ENCODE assay signal across 8 cellular contexts in genomic region chr15:62060896-62061280, GRCh38. TPM values are rescaled to one million over a fixed set of nuclear protein-coding genes. Genes with fewer than 3 reads are reported as not detected.
DNase-seq lines count a peak whose midpoint lies in the region; ATAC-seq, FAIRE-seq and TF ChIP-seq lines count a peak whose summit lies in the region.

No MANE protein-coding gene starts in this region.

- H3K4me1 Mint-ChIP-seq in memory B cell: peaks cover 11% of the 10 kb centered on the region

- in situ Hi-C loops in brain microvascular endothelial cell (cut with HindIII; ENCODE audit: low pct_ligation_motif_present, low sequenced_read_pairs): no loop called here

- H3K36me3 ChIP-seq in ACC112 (ENCODE audit: insufficient read depth, low read length) (no peaks in the 10 kb centered on the region), brain microvascular endothelial cell (replicated peaks) (no peaks in the 10 kb centered on the region), upper lobe of left lung (no peaks in the 10 kb centered on the region)

- peak overlapping the region; percentile 100 for H3K27ac Mint-ChIP-seq in memory B cell

- peaks cover 2% of the 10 kb centered on the region for H3K36me3 Mint-ChIP-seq in memory B cell

- peaks cover 27% of the 10 kb centered on the region for H3K79me2 ChIP-seq in ACC112 (ENCODE audit: control insufficient read depth, insufficient read depth, low read length, unreplicated experiment)

- no peaks in the 10 kb centered on the region for H3K9me3 Mint-ChIP-seq in memory B cell

- TF ChIP-seq EP300 in upper lobe of left lung (IDR thresholded peaks at IDR 0.05): no peak

- H3K4me3 Mint-ChIP-seq in memory B cell: peak overlapping the region; percentile 100

- TF ChIP-seq CTCF in brain microvascular endothelial cell (IDR thresholded peaks at IDR 0.05; ENCODE audit: low read depth, low read length, missing control alignments) (no peak), upper lobe of left lung (IDR thresholded peaks at IDR 0.05) (no peak), GM20000 (IDR thresholded peaks at IDR 0.05; ENCODE audit: extremely low read depth, missing control alignments) (no peak)

- H3K27me3 ChIP-seq in ACC112 (ENCODE audit: insufficient read depth, low read length): 0 out of 2 replicates have a peak, but pooled peaks cover 4% of the 10 kb centered on the region
- H3K27me3 ChIP-seq in brain microvascular endothelial cell (replicated peaks): no peaks in the 10 kb centered on the region
- H3K27me3 ChIP-seq in upper lobe of left lung: no peaks in the 10 kb centered on the region

- H3K27me3 Mint-ChIP-seq in memory B cell: no peaks in the 10 kb centered on the region

- H3K4me3 ChIP-seq in ACC112 (ENCODE audit: low read depth, low read length): peak overlapping the region; percentile 88
- H3K4me3 ChIP-seq in brain microvascular endothelial cell (ENCODE audit: low read depth, low read length): peak overlapping the region; percentile 90
- peak overlapping the region; percentile 75 to 99 (median 78) for H3K4me3 ChIP-seq in upper lobe of left lung

- peak overlapping the region; percentile 92 for H2AFZ ChIP-seq in ACC112 (ENCODE audit: low read length, unreplicated experiment)

- no peak for TF ChIP-seq POLR2A in upper lobe of left lung (IDR thresholded peaks at IDR 0.05)
- no peak for TF ChIP-seq POLR2A in GM12891 (IDR thresholded peaks at IDR 0.05; ENCODE audit: low read depth, low read length)

- ATAC-seq in HG02973 (IDR thresholded peaks at IDR 0.05; ENCODE audit: unreplicated experiment): peak; percentile 1
- no peak for ATAC-seq in memory B cell (ENCODE audit: low read depth)
- peak in 1 of 2 donors; percentile 1 for ATAC-seq in upper lobe of left lung (ENCODE audit: low FRiP score in 2 of 2)

- DNase-seq in brain microvascular endothelial cell: no peak
- no peak for DNase-seq in memory B cell (ENCODE audit: low spot score in 2 of 2)
- DNase-seq in upper lobe of left lung: no peak
- DNase-seq in GM20000 (ENCODE audit: low spot score): no peak
- no peak for DNase-seq in GM12891 (ENCODE audit: insufficient read length, low spot score)
- no peak for DNase-seq in HuH-7.5 (ENCODE audit: low spot score)

- H3K4me1 ChIP-seq in ACC112 (ENCODE audit: control insufficient read depth, insufficient read depth, low read length, unreplicated experiment): peaks cover 12% of the 10 kb centered on the region
- H3K4me1 ChIP-seq in upper lobe of left lung: peaks cover 21 to 31% (median 24%) of the 10 kb centered on the region in 4 donors

- 8 to 16% methylated on average over 12 of the region's 12 CpGs for WGBS in upper lobe of left lung, 2 donors

- H3K27ac ChIP-seq in ACC112 (ENCODE audit: low read depth, low read length): no peak overlapping the region
- H3K27ac ChIP-seq in brain microvascular endothelial cell: no peak overlapping the region
- peak overlapping the region; percentile 92 to 97 (median 96) for H3K27ac ChIP-seq in upper lobe of left lung

- no peaks in the 10 kb centered on the region for H3K9me3 ChIP-seq in upper lobe of left lung

- no peak for FAIRE-seq in GM12891 (lab: Jason Lieb, UNC)

TF ChIP-seq in GM12891, 5 proteins besides CTCF, POLR2A, EP300 and RAD21:
- TF ChIP-seq SPI1 (IDR thresholded peaks at IDR 0.05; ENCODE audit: low read depth, low read length): no peak
- TF ChIP-seq POLR2AphosphoS5 (IDR thresholded peaks at IDR 0.05; ENCODE audit: low read depth, low read length): no peak
- no peak for TF ChIP-seq POU2F2 (IDR thresholded peaks at IDR 0.05; ENCODE audit: low read depth, low read length)
- no peak for TF ChIP-seq TAF1 (IDR thresholded peaks at IDR 0.05; ENCODE audit: low read depth, low read length)
- no peak for TF ChIP-seq PAX5 (IDR thresholded peaks at IDR 0.05; ENCODE audit: insufficient read depth, low read length, severe bottlenecking)

RNA-seq across cellular contexts. Expression of gene VPS13C, which starts 0.6 kb away (rescaled TPM):
- 100 to 1,000 TPM in 3 of 6 donors, 10 to 100 TPM in 3; 73.7 to 180 (median 97.4) TPM for total RNA-seq in upper lobe of left lung
- polyA plus RNA-seq in GM12891 (2012; ENCODE audit: low read depth, missing spikeins): 13.4 TPM

RNA-seq across cellular contexts. Expression of gene C2CD4A, which starts 5.9 kb away (rescaled TPM):
- under 1 TPM in 3 of 6 donors, not detected in 3; 0.15 to 0.33 (median 0.24) TPM for total RNA-seq in upper lobe of left lung
- polyA plus RNA-seq in GM12891 (2012; ENCODE audit: low read depth, missing spikeins): not detected

Comparison
In these comparisons a context has a peak if more than half of its experiments do, and no peak if none do; other contexts are left out.
1. H3K27ac ChIP-seq: peak in upper lobe of left lung (4 of 4); none in ACC112 (single experiment) and brain microvascular endothelial cell (single experiment).
2. Peak in every context shown above with its lines, with median percentiles within 50 percentile points of each other: H3K4me3 ChIP-seq.